Comparison of ENCODE assay signal across 8 cellular contexts in the genomic region with DNA sequence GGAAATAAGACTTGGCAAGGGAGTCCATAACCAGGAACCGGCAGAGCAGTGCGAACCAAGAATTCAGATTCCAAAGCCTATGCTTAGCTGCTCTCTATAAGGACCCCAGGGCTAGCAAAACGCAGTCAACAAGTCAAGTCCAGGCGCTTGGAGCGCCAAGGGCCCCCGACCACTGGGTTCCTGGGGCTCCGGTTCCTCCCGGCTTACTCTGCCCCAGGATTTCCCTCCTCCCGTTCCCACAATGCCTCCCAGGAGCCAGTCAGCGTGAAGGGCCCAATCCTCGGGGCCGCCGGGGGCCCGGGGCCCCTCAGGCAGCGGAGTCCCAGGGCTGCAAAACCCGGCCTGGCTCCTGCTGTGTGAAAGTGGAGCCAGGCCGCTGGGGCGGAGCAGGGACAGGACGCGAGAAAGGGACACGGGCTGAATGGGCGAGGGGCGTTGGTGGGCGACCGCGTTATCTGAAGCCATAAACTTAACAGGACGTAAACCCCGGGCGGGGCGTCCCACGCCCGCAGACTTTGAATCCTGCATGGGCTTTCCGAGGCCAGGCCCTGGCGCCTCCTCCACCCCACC. TPM values are rescaled to one million over a fixed set of nuclear protein-coding genes. Genes with fewer than 3 reads are reported as not detected.
DNase-seq lines count a peak whose midpoint lies in the region; ATAC-seq and TF ChIP-seq lines count a peak whose summit lies in the region.

No MANE protein-coding gene starts in this region.

- H3K36me3 ChIP-seq in RWPE2 (ENCODE audit: low read depth) = peaks cover 51% of the 10 kb centered on the region
- no peaks in the 10 kb centered on the region for H3K36me3 ChIP-seq in adrenal gland (replicated peaks in 1 of 2)
- H3K36me3 ChIP-seq in aorta (ENCODE audit: control insufficient read depth in 1 of 2, insufficient read depth in 2 of 2, low read length in 1 of 2) = peaks cover 0 to 2% of the 10 kb centered on the region in 2 donors

- H3K27ac ChIP-seq in RWPE2 (ENCODE audit: poor library complexity, severe bottlenecking) (peak overlapping the region; percentile 98), adrenal gland (peak overlapping the region in 3 of 5 donors; percentile 45 to 85 (median 65)), aorta (ENCODE audit: low read depth in 1 of 2, low read length in 2 of 2) (peak overlapping the region in 1 of 2 donors; percentile 0)

- TF ChIP-seq CTCF in RWPE2 (IDR thresholded peaks at IDR 0.05; ENCODE audit: poor library complexity, severe bottlenecking) = no peak
- TF ChIP-seq CTCF in adrenal gland (IDR thresholded peaks at IDR 0.05) = peak in 1 of 6 experiments; percentile 39

- H3K4me1 ChIP-seq in RWPE2 (ENCODE audit: insufficient read depth, poor library complexity, severe bottlenecking) (peaks cover 30% of the 10 kb centered on the region), adrenal gland (replicated peaks in 1 of 2) (peaks cover 13 to 20% of the 10 kb centered on the region in 2 donors), aorta (ENCODE audit: control insufficient read depth in 1 of 2, insufficient read depth in 2 of 2, low read length in 2 of 2) (no peaks in the 10 kb centered on the region)

- H3K4me3 ChIP-seq in RWPE2 (ENCODE audit: severe bottlenecking) (peak overlapping the region; percentile 64), adrenal gland (peak overlapping the region in 2 of 4 donors; percentile 32 to 60), aorta (ENCODE audit: low read length in 2 of 2) (peak overlapping the region; percentile 7 to 24)

- H3K27me3 ChIP-seq in RWPE2 (ENCODE audit: insufficient read depth, poor library complexity, severe bottlenecking) (no peaks in the 10 kb centered on the region), adrenal gland (no peaks in the 10 kb centered on the region), aorta (ENCODE audit: control insufficient read depth in 1 of 2, insufficient read depth in 2 of 2, low read length in 1 of 2) (no peaks in the 10 kb centered on the region)

- H3K9me3 ChIP-seq in RWPE2 (ENCODE audit: severe bottlenecking) (no peaks in the 10 kb centered on the region), adrenal gland (replicated peaks in 1 of 3) (no peaks in the 10 kb centered on the region), aorta (ENCODE audit: control insufficient read depth, low read length) (no peaks in the 10 kb centered on the region)

- peak; percentile 30 for DNase-seq in DMS153 treated with DMSO at 0.1 percent for 48 hours (lab: John Stamatoyannopoulos, UW; ENCODE audit: unreplicated experiment)
- DNase-seq in RWPE2 (ENCODE audit: low spot score) = no peak
- DNase-seq in adrenal gland = peak; percentile 79 to 90 (median 83)
- peak; percentile 80 for DNase-seq in left cardiac atrium
- peak; percentile 91 for DNase-seq in posterior vena cava (ENCODE audit: low spot score)
- DNase-seq in aorta = peak; percentile 87 to 89

- TF ChIP-seq POLR2A in adrenal gland (IDR thresholded peaks at IDR 0.05) = peak in 1 of 2 donors; percentile 89

- ATAC-seq in HG03521 (IDR thresholded peaks at IDR 0.05; ENCODE audit: unreplicated experiment) (peak; percentile 56), RWPE2 (ENCODE audit: low read depth) (0 out of 3 replicates have a peak, but pooled peaks have one; percentile 2), left cardiac atrium (peak; percentile 68 to 94), aorta (ENCODE audit: low FRiP score) (peak; percentile 86), GM21381 (IDR thresholded peaks at IDR 0.05; ENCODE audit: unreplicated experiment) (no peak)

- WGBS in adrenal gland, 4 donors = 5 to 13% (median 7%) methylated on average over 14 to 34 of the region's 34 CpGs
- 2 to 3% methylated on average over 30 to 34 of the region's 34 CpGs for WGBS in aorta, 2 donors

- intact Hi-C loops in adrenal gland (cut with DNase I) (no loop called here), left cardiac atrium (cut with DNase I) (loop anchor here in 1 of 2 donors (5.0 kb wide), 1 partner anchor 74 kb away; no protein-coding TSS in a partner anchor), posterior vena cava (cut with DNase I) (no loop called here), aorta (cut with DNase I) (loop anchor here in 1 of 2 donors (5.0 kb wide), 1 partner anchor 74 kb away; no protein-coding TSS in a partner anchor)

RNA-seq across cellular contexts. Expression of a gene that starts 1.5 kb away (rescaled TPM):
- total RNA-seq in adrenal gland = 100 to 1,000 TPM in 1 of 8 donors, 10 to 100 TPM in 7; 36.0 to 198 (median 71.0) TPM
- 100 to 1,000 TPM in 2 of 3 donors, 10 to 100 TPM in 1; 49.0 to 102 (median 102) TPM for polyA plus RNA-seq in adrenal gland
- 100 to 1,000 TPM; 194 to 233 TPM for total RNA-seq in left cardiac atrium
- 10 to 100 TPM in 1 of 2 donors, 1 to 10 TPM in 1; 4.0 to 23.6 TPM for total RNA-seq in posterior vena cava
- 100 to 1,000 TPM in 1 of 2 donors, 10 to 100 TPM in 1; 34.5 to 102 TPM for total RNA-seq in aorta
- polyA plus RNA-seq in aorta = 100 to 1,000 TPM in 1 of 2 donors, 10 to 100 TPM in 1; 39.4 to 323 TPM

RNA-seq across cellular contexts. Expression of a gene that starts 45.5 kb away (rescaled TPM):
- total RNA-seq in adrenal gland (100 to 1,000 TPM in 1 of 8 donors, 10 to 100 TPM in 7; 16.1 to 136 (median 48.2) TPM), left cardiac atrium (10 to 100 TPM; 37.0 to 53.3 TPM), posterior vena cava (10 to 100 TPM; 14.1 to 20.5 TPM), aorta (1 to 10 TPM; 3.9 to 9.0 TPM)
- polyA plus RNA-seq in adrenal gland (100 to 1,000 TPM in 1 of 3 donors, 10 to 100 TPM in 2; 26.2 to 121 (median 43.9) TPM), aorta (10 to 100 TPM; 15.8 to 54.1 TPM)

RNA-seq across cellular contexts. Expression of a gene that starts 54.6 kb away (rescaled TPM):
- total RNA-seq in adrenal gland (not detected), left cardiac atrium (not detected), posterior vena cava (not detected), aorta (not detected)
- polyA plus RNA-seq in adrenal gland (under 1 TPM in 1 of 3 donors, not detected in 2; 0.34 TPM), aorta (1 to 10 TPM in 1 of 2 donors, under 1 TPM in 1; 0.10 to 2.0 TPM)
